In the genomic region with DNA sequence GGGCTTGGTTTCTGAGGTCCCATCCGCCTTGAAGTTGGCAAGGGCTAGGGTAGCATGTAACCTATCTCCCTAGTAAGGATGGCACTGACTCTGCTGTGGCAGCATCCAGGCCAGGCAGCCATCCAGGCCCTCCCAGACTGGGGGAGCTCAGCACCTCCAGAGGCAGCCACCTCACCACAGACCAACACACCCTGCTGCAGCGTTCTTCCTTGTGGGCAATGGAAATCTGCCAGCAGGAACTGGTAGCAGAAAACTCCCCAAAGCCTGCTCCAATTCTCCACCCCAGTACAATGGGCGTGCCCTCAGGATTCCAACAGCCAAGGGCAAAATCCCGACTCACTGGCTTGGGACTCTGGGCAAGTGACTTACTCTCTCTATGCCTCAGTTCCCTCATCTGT, we compare ENCODE assay signal across 10 cellular contexts. TPM values are rescaled to one million over a fixed set of nuclear protein-coding genes. Genes with fewer than 3 reads are reported as not detected.
A peak's percentile ranks its signal among the peaks of the same experiment; 100 is the strongest.
DNase-seq lines count a peak whose midpoint lies in the region; ATAC-seq and TF ChIP-seq lines count a peak whose summit lies in the region.
"Had no signal": no experiment of that assay in that cellular context is flagged by ENCODE, and none has a peak within 500 bp of the region (broad histone marks: within the 10 kb centered on the region; RNA-seq: fewer than 3 reads in every experiment).

No MANE protein-coding gene starts in this region.

- no peak for TF ChIP-seq EP300 in suprapubic skin (IDR thresholded peaks at IDR 0.05)

- H3K27ac Mint-ChIP-seq in activated naive CD4-positive, alpha-beta T cell treated with anti-CD3 and anti-CD28 coated beads, Interleukin-2, amount 50 U/mL, for 72 hours: no peak overlapping the region
- H3K27ac Mint-ChIP-seq: memory B cell had no signal

- CTCF ChIA-PET in HEK293 (lab: Yijun Ruan, JAX): interaction anchor here (0.7 to 1.0 kb wide), 2 partner anchors 21 to 62 kb away, joined by 3 to 6 read pairs; no protein-coding TSS in a partner anchor

- H3K36me3 Mint-ChIP-seq in activated naive CD4-positive, alpha-beta T cell treated with anti-CD3 and anti-CD28 coated beads, Interleukin-2, amount 50 U/mL, for 72 hours: no peaks in the 10 kb centered on the region
- H3K36me3 Mint-ChIP-seq: memory B cell had no signal

- H3K4me3 ChIP-seq in HEK293 (ENCODE audit: low read depth, low read length) (no peak overlapping the region), right cardiac atrium (ENCODE audit: low read length) (no peak overlapping the region), suprapubic skin (no peak overlapping the region)
- H3K4me3 ChIP-seq: SJSA1 had no signal

- intact Hi-C loops in right cardiac atrium (cut with DNase I): no loop called here

- no peak overlapping the region; the same call in 1 of the 2 replicates for H3K27ac ChIP-seq in HEK293 (ENCODE audit: extremely low read depth, low read depth, low read length)
- H3K27ac ChIP-seq in right cardiac atrium (ENCODE audit: low read length): no peak overlapping the region
- peak overlapping the region; percentile 83 for H3K27ac ChIP-seq in suprapubic skin
- H3K27ac ChIP-seq: HL-60, SJSA1 had no signal

- peak; percentile 40 to 41 for ATAC-seq in right cardiac atrium
- no peak for ATAC-seq in activated naive CD4-positive, alpha-beta T cell treated with anti-CD3 and anti-CD28 coated beads, Interleukin-2, amount 50 U/mL, for 72 hours
- no peak for ATAC-seq in HG02973 (IDR thresholded peaks at IDR 0.05; ENCODE audit: unreplicated experiment)

- POLR2A ChIA-PET in HEK293 (lab: Yijun Ruan, JAX): no interaction called here

- H3K4me1 ChIP-seq in HEK293 (ENCODE audit: control insufficient read depth, insufficient read depth, low read length): peaks cover 5% of the 10 kb centered on the region
- H3K4me1 ChIP-seq in right cardiac atrium (ENCODE audit: control insufficient read depth, insufficient read depth, low read length): peaks cover 11% of the 10 kb centered on the region
- peaks cover 72% of the 10 kb centered on the region for H3K4me1 ChIP-seq in suprapubic skin

- H3K36me3 ChIP-seq in HEK293 (ENCODE audit: control insufficient read depth in 2 of 2, insufficient read depth in 1 of 2, low read length in 2 of 2) (no peaks in the 10 kb centered on the region), suprapubic skin (no peaks in the 10 kb centered on the region)
- H3K36me3 ChIP-seq: SJSA1 had no signal

- TF ChIP-seq CTCF in HEK293 (tag by site-specific recombination; IDR thresholded peaks at IDR 0.05): no peak
- TF ChIP-seq CTCF in suprapubic skin (IDR thresholded peaks at IDR 0.05): no peak

- no peaks in the 10 kb centered on the region for H3K27me3 ChIP-seq in right cardiac atrium (ENCODE audit: control insufficient read depth, insufficient read depth)
- no peaks in the 10 kb centered on the region for H3K27me3 ChIP-seq in suprapubic skin
- H3K27me3 ChIP-seq: SJSA1 had no signal

- 62% methylated on average over 4 of the region's 4 CpGs for whole genome bisulfite sequencing in right cardiac atrium
- 23% methylated on average over 3 of the region's 4 CpGs for WGBS in suprapubic skin

- peak; percentile 65 for DNase-seq in T1000 (lab: John Stamatoyannopoulos, UW)
- DNase-seq in right cardiac atrium: no peak
- DNase-seq in suprapubic skin (ENCODE audit: low spot score in 2 of 2): no peak
- no peak for DNase-seq in activated naive CD4-positive, alpha-beta T cell treated with anti-CD3 and anti-CD28 coated beads, Interleukin-2, amount 50 U/mL, for 72 hours (ENCODE audit: low spot score in 2 of 2)
- DNase-seq in stimulated activated CD4-positive, alpha-beta T cell treated with anti-CD3 and anti-CD28 coated beads, Interleukin-12 subunit alpha, Interleukin-12 subunit beta, amount 100 ng/mL, for 4 hours: no peak

- no peaks in the 10 kb centered on the region for H3K9me3 Mint-ChIP-seq in activated naive CD4-positive, alpha-beta T cell treated with anti-CD3 and anti-CD28 coated beads, Interleukin-2, amount 50 U/mL, for 72 hours
- H3K9me3 Mint-ChIP-seq: memory B cell had no signal

- H3K9me3 ChIP-seq in HEK293 (ENCODE audit: control insufficient read depth, insufficient read depth, low read depth, low read length) (no peaks in the 10 kb centered on the region), right cardiac atrium (ENCODE audit: control insufficient read depth, low read length) (no peaks in the 10 kb centered on the region), suprapubic skin (no peaks in the 10 kb centered on the region)
- H3K9me3 ChIP-seq: SJSA1 had no signal

- no peak for TF ChIP-seq POLR2A in suprapubic skin (IDR thresholded peaks at IDR 0.05)

TF ChIP-seq in HEK293, 187 proteins besides CTCF, POLR2A, EP300 and RAD21 (continues in another document):
- no peak for TF ChIP-seq ZNF549 (tag by site-specific recombination; IDR thresholded peaks at IDR 0.05)
- TF ChIP-seq, protein P1, sequence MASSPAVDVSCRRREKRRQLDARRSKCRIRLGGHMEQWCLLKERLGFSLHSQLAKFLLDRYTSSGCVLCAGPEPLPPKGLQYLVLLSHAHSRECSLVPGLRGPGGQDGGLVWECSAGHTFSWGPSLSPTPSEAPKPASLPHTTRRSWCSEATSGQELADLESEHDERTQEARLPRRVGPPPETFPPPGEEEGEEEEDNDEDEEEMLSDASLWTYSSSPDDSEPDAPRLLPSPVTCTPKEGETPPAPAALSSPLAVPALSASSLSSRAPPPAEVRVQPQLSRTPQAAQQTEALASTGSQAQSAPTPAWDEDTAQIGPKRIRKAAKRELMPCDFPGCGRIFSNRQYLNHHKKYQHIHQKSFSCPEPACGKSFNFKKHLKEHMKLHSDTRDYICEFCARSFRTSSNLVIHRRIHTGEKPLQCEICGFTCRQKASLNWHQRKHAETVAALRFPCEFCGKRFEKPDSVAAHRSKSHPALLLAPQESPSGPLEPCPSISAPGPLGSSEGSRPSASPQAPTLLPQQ (tag by site-specific recombination; IDR thresholded peaks at IDR 0.05): no peak
- TF ChIP-seq, protein P2, sequence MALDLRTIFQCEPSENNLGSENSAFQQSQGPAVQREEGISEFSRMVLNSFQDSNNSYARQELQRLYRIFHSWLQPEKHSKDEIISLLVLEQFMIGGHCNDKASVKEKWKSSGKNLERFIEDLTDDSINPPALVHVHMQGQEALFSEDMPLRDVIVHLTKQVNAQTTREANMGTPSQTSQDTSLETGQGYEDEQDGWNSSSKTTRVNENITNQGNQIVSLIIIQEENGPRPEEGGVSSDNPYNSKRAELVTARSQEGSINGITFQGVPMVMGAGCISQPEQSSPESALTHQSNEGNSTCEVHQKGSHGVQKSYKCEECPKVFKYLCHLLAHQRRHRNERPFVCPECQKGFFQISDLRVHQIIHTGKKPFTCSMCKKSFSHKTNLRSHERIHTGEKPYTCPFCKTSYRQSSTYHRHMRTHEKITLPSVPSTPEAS (tag by site-specific recombination; IDR thresholded peaks at IDR 0.05): no peak
- TF ChIP-seq, protein P3, sequence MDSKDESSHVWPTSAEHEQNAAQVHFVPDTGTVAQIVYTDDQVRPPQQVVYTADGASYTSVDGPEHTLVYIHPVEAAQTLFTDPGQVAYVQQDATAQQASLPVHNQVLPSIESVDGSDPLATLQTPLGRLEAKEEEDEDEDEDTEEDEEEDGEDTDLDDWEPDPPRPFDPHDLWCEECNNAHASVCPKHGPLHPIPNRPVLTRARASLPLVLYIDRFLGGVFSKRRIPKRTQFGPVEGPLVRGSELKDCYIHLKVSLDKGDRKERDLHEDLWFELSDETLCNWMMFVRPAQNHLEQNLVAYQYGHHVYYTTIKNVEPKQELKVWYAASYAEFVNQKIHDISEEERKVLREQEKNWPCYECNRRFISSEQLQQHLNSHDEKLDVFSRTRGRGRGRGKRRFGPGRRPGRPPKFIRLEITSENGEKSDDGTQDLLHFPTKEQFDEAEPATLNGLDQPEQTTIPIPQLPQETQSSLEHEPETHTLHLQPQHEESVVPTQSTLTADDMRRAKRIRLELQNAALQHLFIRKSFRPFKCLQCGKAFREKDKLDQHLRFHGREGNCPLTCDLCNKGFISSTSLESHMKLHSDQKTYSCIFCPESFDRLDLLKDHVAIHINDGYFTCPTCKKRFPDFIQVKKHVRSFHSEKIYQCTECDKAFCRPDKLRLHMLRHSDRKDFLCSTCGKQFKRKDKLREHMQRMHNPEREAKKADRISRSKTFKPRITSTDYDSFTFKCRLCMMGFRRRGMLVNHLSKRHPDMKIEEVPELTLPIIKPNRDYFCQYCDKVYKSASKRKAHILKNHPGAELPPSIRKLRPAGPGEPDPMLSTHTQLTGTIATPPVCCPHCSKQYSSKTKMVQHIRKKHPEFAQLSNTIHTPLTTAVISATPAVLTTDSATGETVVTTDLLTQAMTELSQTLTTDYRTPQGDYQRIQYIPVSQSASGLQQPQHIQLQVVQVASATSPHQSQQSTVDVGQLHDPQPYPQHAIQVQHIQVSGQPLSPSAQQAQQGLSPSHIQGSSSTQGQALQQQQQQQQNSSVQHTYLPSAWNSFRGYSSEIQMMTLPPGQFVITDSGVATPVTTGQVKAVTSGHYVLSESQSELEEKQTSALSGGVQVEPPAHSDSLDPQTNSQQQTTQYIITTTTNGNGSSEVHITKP (tag by site-specific recombination; IDR thresholded peaks at IDR 0.05): peak; percentile 32; the same call in 1 of the 2 replicates
- TF ChIP-seq ZNF366 (tag by site-specific recombination; conservative IDR thresholded peaks at IDR 0.05): no peak
- TF ChIP-seq, protein P4, sequence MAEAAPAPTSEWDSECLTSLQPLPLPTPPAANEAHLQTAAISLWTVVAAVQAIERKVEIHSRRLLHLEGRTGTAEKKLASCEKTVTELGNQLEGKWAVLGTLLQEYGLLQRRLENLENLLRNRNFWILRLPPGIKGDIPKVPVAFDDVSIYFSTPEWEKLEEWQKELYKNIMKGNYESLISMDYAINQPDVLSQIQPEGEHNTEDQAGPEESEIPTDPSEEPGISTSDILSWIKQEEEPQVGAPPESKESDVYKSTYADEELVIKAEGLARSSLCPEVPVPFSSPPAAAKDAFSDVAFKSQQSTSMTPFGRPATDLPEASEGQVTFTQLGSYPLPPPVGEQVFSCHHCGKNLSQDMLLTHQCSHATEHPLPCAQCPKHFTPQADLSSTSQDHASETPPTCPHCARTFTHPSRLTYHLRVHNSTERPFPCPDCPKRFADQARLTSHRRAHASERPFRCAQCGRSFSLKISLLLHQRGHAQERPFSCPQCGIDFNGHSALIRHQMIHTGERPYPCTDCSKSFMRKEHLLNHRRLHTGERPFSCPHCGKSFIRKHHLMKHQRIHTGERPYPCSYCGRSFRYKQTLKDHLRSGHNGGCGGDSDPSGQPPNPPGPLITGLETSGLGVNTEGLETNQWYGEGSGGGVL (tag by site-specific recombination; IDR thresholded peaks at IDR 0.05): no peak
- TF ChIP-seq KLF10 (tag by site-specific recombination; IDR thresholded peaks at IDR 0.05): no peak
- peak; percentile 31; the same call in 1 of the 2 replicates for TF ChIP-seq KLF1 (tag by site-specific recombination; IDR thresholded peaks at IDR 0.05)

RNA-seq across cellular contexts. Expression of a gene that starts 27.5 kb away (rescaled TPM):
- 10 to 100 TPM; 10.9 to 14.3 (median 12.6) TPM for total RNA-seq in right cardiac atrium
- 6.6 TPM for polyA plus RNA-seq in right cardiac atrium
- total RNA-seq in suprapubic skin: 100 to 1,000 TPM; 117 to 196 (median 147) TPM
- total RNA-seq in activated naive CD4-positive, alpha-beta T cell treated with anti-CD3 and anti-CD28 coated beads, Interleukin-2, amount 50 U/mL, for 72 hours: 1 to 10 TPM; 1.3 to 4.6 TPM

Comparison
In these comparisons a context has a peak if more than half of its experiments do, and no peak if none do; other contexts are left out.
1. ATAC-seq: peak in right cardiac atrium (2 of 2); none in activated naive CD4-positive, alpha-beta T cell treated with anti-CD3 and anti-CD28 coated beads, Interleukin-2, amount 50 U/mL, for 72 hours (0 of 2) and HG02973 (single experiment).
2. RNA of a gene that starts 27.5 kb away (total RNA-seq): 117 to 196 TPM in suprapubic skin; 10.9 to 14.3 TPM in right cardiac atrium and 1.3 to 4.6 TPM in activated naive CD4-positive, alpha-beta T cell treated with anti-CD3 and anti-CD28 coated beads, Interleukin-2, amount 50 U/mL, for 72 hours; every median in the first group is over 4 times any median in the second.